In the genomic region with DNA sequence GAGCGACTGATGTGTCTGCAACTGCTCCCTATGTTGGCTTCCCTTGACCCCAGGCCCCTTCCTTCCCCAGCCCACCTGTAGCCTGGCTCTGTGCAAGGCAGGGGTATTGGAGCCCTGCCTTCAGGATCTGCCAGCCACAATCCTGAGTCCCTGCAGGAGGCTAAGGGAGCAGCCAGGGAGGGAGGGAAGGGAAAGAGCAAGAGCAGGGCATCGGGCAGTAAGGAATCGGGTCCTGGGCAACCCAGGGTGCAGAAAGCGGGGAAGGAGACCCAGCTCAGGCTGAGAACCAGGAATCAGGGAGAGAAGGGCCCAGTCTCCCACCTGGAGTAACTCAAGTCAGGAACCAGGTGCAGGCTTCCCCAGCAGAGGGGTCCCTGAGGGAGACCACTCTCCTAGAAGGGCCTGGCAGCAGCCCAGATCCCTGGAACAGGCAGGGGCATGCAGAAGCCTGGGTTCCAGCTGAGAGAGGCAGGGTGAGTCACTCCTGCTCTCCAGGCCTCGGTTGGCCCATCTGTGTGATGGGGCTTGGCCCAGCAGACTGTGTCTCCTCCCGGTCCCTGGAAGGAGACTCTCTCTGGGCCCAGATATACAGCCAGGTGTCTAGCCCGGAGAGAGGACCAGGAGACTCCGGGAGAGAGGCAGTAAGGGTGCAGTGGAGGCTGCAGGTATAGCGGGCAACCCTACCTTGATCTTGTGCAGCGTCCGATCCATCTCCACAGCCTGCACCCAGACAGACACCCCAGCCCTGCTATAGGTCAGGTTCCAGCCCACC, we compare ENCODE assay signal across 9 cellular contexts. TPM values are rescaled to one million over a fixed set of nuclear protein-coding genes. Genes with fewer than 3 reads are reported as not detected.
A peak's percentile ranks its signal among the peaks of the same experiment; 100 is the strongest.
DNase-seq lines count a peak whose midpoint lies in the region; TF ChIP-seq lines count a peak whose summit lies in the region.
"Had no signal": no experiment of that assay in that cellular context is flagged by ENCODE, and none has a peak within 500 bp of the region (broad histone marks: within the 10 kb centered on the region; RNA-seq: fewer than 3 reads in every experiment).

No MANE protein-coding gene starts in this region.

- peaks cover 22% of the 10 kb centered on the region for H3K4me1 ChIP-seq in stomach smooth muscle (ENCODE audit: control insufficient read depth, insufficient read depth, low read length)

- H3K9me3 Mint-ChIP-seq in T-helper 1 cell treated with Interleukin-12 subunit alpha and Interleukin-12 subunit beta and Interleukin-4 antibody, amounts not matched to agents 30 μg/mL and 1 μg/mL, for 36 hours: no peaks in the 10 kb centered on the region
- no peaks in the 10 kb centered on the region for H3K9me3 Mint-ChIP-seq in activated naive CD8-positive, alpha-beta T cell (ENCODE audit: low read depth)

- DNase-seq in T-helper 1 cell (no peak), kidney epithelial cell (ENCODE audit: low read depth) (no peak), RKO (ENCODE audit: low spot score) (no peak), NCI-H2227 treated with DMSO at 0.1 percent for 48 hours (lab: John Stamatoyannopoulos, UW) (no peak), medulla oblongata (ENCODE audit: extremely low spot score) (no peak)
- DNase-seq: activated CD4-positive, CD25-positive, alpha-beta regulatory T cell treated with anti-CD3 and anti-CD28 coated beads, Interleukin-2, amount 50 U/mL, for 72 hours had no signal

- no peaks in the 10 kb centered on the region for H3K9me3 ChIP-seq in stomach smooth muscle (ENCODE audit: control insufficient read depth in 2 of 2, low read length in 2 of 2)

- peaks cover 8% of the 10 kb centered on the region for H3K36me3 Mint-ChIP-seq in T-helper 1 cell treated with Interleukin-12 subunit alpha and Interleukin-12 subunit beta and Interleukin-4 antibody, amounts not matched to agents 30 μg/mL and 1 μg/mL, for 36 hours (ENCODE audit: low read depth)
- H3K36me3 Mint-ChIP-seq in activated naive CD8-positive, alpha-beta T cell: no peaks in the 10 kb centered on the region

- H3K27me3 ChIP-seq in kidney epithelial cell (ENCODE audit: control insufficient read depth, insufficient read depth, low read length) (no peaks in the 10 kb centered on the region), stomach smooth muscle (ENCODE audit: control insufficient read depth in 1 of 2, insufficient read depth in 2 of 2, low read length in 2 of 2) (no peaks in the 10 kb centered on the region)

- H3K27ac ChIP-seq in stomach smooth muscle (ENCODE audit: low read length): no peak overlapping the region

- H3K9ac ChIP-seq in stomach smooth muscle (ENCODE audit: low read length in 2 of 2): peak overlapping the region; percentile 53 to 60

- H3K4me3 Mint-ChIP-seq in T-helper 1 cell treated with Interleukin-12 subunit alpha and Interleukin-12 subunit beta and Interleukin-4 antibody, amounts not matched to agents 30 μg/mL and 1 μg/mL, for 36 hours: peak overlapping the region; percentile 67
- H3K4me3 Mint-ChIP-seq in activated naive CD8-positive, alpha-beta T cell: peak overlapping the region; percentile 51

- H3K36me3 ChIP-seq in kidney epithelial cell (ENCODE audit: control insufficient read depth, insufficient read depth, low read length) (no peaks in the 10 kb centered on the region), stomach smooth muscle (ENCODE audit: control insufficient read depth in 2 of 2, insufficient read depth in 2 of 2, low read length in 2 of 2) (no peaks in the 10 kb centered on the region)

- H3K27me3 Mint-ChIP-seq in T-helper 1 cell treated with Interleukin-12 subunit alpha and Interleukin-12 subunit beta and Interleukin-4 antibody, amounts not matched to agents 30 μg/mL and 1 μg/mL, for 36 hours (ENCODE audit: low read depth): no peaks in the 10 kb centered on the region
- H3K27me3 Mint-ChIP-seq in activated naive CD8-positive, alpha-beta T cell: no peaks in the 10 kb centered on the region

- H3K27ac Mint-ChIP-seq in T-helper 1 cell treated with Interleukin-12 subunit alpha and Interleukin-12 subunit beta and Interleukin-4 antibody, amounts not matched to agents 30 μg/mL and 1 μg/mL, for 36 hours: no peak overlapping the region
- H3K27ac Mint-ChIP-seq in activated naive CD8-positive, alpha-beta T cell: no peak overlapping the region

- peak overlapping the region; percentile 49 for H3K4me3 ChIP-seq in kidney epithelial cell (ENCODE audit: low read depth, low read length)
- peak overlapping the region; percentile 43 to 75 for H3K4me3 ChIP-seq in stomach smooth muscle (ENCODE audit: low read length in 2 of 2)

- TF ChIP-seq CTCF in kidney epithelial cell (IDR thresholded peaks at IDR 0.05; ENCODE audit: insufficient read depth, low read length, poor library complexity, severe bottlenecking): no peak

- peaks cover 23% of the 10 kb centered on the region for H3K4me1 Mint-ChIP-seq in T-helper 1 cell treated with Interleukin-12 subunit alpha and Interleukin-12 subunit beta and Interleukin-4 antibody, amounts not matched to agents 30 μg/mL and 1 μg/mL, for 36 hours (ENCODE audit: low read depth)
- peaks cover 16% of the 10 kb centered on the region for H3K4me1 Mint-ChIP-seq in activated naive CD8-positive, alpha-beta T cell (ENCODE audit: low read depth)

RNA-seq across cellular contexts. Expression of a gene that starts 13.4 kb away (rescaled TPM):
- total RNA-seq in kidney epithelial cell: 94.8 and 128 TPM in 2 replicates

RNA-seq across cellular contexts. Expression of a gene that starts 28.3 kb away (rescaled TPM):
- total RNA-seq in kidney epithelial cell: 92.3 and 97.1 TPM in 2 replicates

RNA-seq across cellular contexts. Expression of a gene that starts 33.7 kb away (rescaled TPM):
- 12.8 and 24.3 TPM in 2 replicates for total RNA-seq in kidney epithelial cell
